Comparison of ENCODE assay signal across 9 cellular contexts in genomic region chr16:1338119-1338730, GRCh38. TPM values are rescaled to one million over a fixed set of nuclear protein-coding genes. Genes with fewer than 3 reads are reported as not detected.
DNase-seq lines count a peak whose midpoint lies in the region; ATAC-seq, FAIRE-seq and TF ChIP-seq lines count a peak whose summit lies in the region.
"Had no signal": no experiment of that assay in that cellular context is flagged by ENCODE, and none has a peak within 500 bp of the region (broad histone marks: within the 10 kb centered on the region; RNA-seq: fewer than 3 reads in every experiment).

No MANE protein-coding gene starts in this region.

- no peaks in the 10 kb centered on the region for H4K20me1 ChIP-seq in hepatocyte (ENCODE audit: insufficient read depth, poor library complexity, severe bottlenecking)

- CTCF ChIA-PET in A549 (lab: Yijun Ruan, JAX) = interaction anchor here (0.6 to 5.5 kb wide), 22 partner anchors 8 to 446 kb away, joined by 3 to 46 read pairs (median 4); partner anchors contain the start of genes GNPTG and TSR3

- H3K4me3 ChIP-seq in A549 (no peak overlapping the region), Peyer's patch (no peak overlapping the region), hepatocyte (no peak overlapping the region), vagina (no peak overlapping the region)

- no peaks in the 10 kb centered on the region for H3K36me3 ChIP-seq in Peyer's patch
- no peaks in the 10 kb centered on the region for H3K36me3 ChIP-seq in hepatocyte (replicated peaks; ENCODE audit: insufficient read depth, low read depth)
- no peaks in the 10 kb centered on the region for H3K36me3 ChIP-seq in vagina

- H3K4me2 ChIP-seq in A549 (0 out of 3 replicates have a peak overlapping the region, but pooled peaks have one; percentile 20), hepatocyte (no peak overlapping the region)

- TF ChIP-seq CTCF in A549 (IDR thresholded peaks at IDR 0.05) (peak; percentile 64), Peyer's patch (IDR thresholded peaks at IDR 0.05) (peak in 5 of 6 experiments; percentile 18 to 53 (median 45)), hepatocyte (IDR thresholded peaks at IDR 0.05; ENCODE audit: poor library complexity) (peak; percentile 44), vagina (IDR thresholded peaks at IDR 0.05) (no peak)

- 2% methylated on average over 6 of the region's 30 CpGs for WGBS in A549 (ENCODE audit: missing lambda C conversion rate)
- WGBS in hepatocyte (ENCODE audit: low lambda C conversion rate, missing lambda C conversion rate) = 55% methylated on average over 30 of the region's 30 CpGs

- ATAC-seq in A549 = peak in 1 of 2 experiments; percentile 31; a peak in 3 of 6 replicates
- no peak for ATAC-seq in HG02759 (IDR thresholded peaks at IDR 0.05; ENCODE audit: unreplicated experiment)
- ATAC-seq in GM19324 (IDR thresholded peaks at IDR 0.05; ENCODE audit: low FRiP score, unreplicated experiment) = no peak
- no peak for ATAC-seq in GM19397 (IDR thresholded peaks at IDR 0.05; ENCODE audit: unreplicated experiment)

- DNase-seq in A549 (ENCODE audit: low read depth in 1 of 2, low spot score in 1 of 2) (peak; percentile 50 to 52), ELR (ENCODE audit: low read depth) (peak; percentile 38), Peyer's patch (peak in 2 of 3 donors; percentile 68 to 80), hepatocyte (ENCODE audit: low spot score) (peak; percentile 74), vagina (ENCODE audit: extremely low spot score in 2 of 2) (no peak)

- H3K4me1 ChIP-seq in A549 = peaks cover 18% of the 10 kb centered on the region
- H3K4me1 ChIP-seq in Peyer's patch = peaks cover 3 to 52% (median 19%) of the 10 kb centered on the region in 4 donors
- H3K4me1 ChIP-seq in hepatocyte (ENCODE audit: insufficient read depth) = peaks cover 5% of the 10 kb centered on the region
- H3K4me1 ChIP-seq in vagina = peaks cover 22% of the 10 kb centered on the region

- no peaks in the 10 kb centered on the region for H3K79me2 ChIP-seq in hepatocyte

- H3K9me2 ChIP-seq in hepatocyte (replicated peaks; ENCODE audit: insufficient read depth) = no peaks in the 10 kb centered on the region

- no peak overlapping the region for H2AFZ ChIP-seq in hepatocyte

- peak in 1 of 2 experiments; percentile 38; a peak in 1 of 5 replicates for TF ChIP-seq RAD21 in A549 (conservative IDR thresholded peaks at IDR 0.05 in 1 of 2, IDR thresholded peaks at IDR 0.05 in 1 of 2)

- TF ChIP-seq POLR2A in A549 (IDR thresholded peaks at IDR 0.05; ENCODE audit: low read length) (no peak), Peyer's patch (IDR thresholded peaks at IDR 0.05) (no peak), vagina (IDR thresholded peaks at IDR 0.05) (no peak)

- TF ChIP-seq EP300 in A549 (IDR thresholded peaks at IDR 0.05) = no peak

- intact Hi-C loops in vagina (cut with DNase I) = no loop called here

- peaks cover 0 to 15% of the 10 kb centered on the region in 2 donors for H3K27me3 ChIP-seq in Peyer's patch
- H3K27me3 ChIP-seq in hepatocyte = peaks cover 36% of the 10 kb centered on the region
- peaks cover 11% of the 10 kb centered on the region for H3K27me3 ChIP-seq in vagina

- no peak overlapping the region for H3K27ac ChIP-seq in A549
- peak overlapping the region in 1 of 4 donors; percentile 42 for H3K27ac ChIP-seq in Peyer's patch
- no peak overlapping the region for H3K27ac ChIP-seq in hepatocyte
- no peak overlapping the region for H3K27ac ChIP-seq in vagina

- no peak for FAIRE-seq in A549 (lab: Jason Lieb, UNC)
- FAIRE-seq: GM12892 had no signal

- POLR2A ChIA-PET in A549 (lab: Yijun Ruan, JAX) = no interaction called here

- H3K9me3 ChIP-seq in A549 (no peaks in the 10 kb centered on the region), Peyer's patch (no peaks in the 10 kb centered on the region), hepatocyte (ENCODE audit: low read depth) (no peaks in the 10 kb centered on the region), vagina (no peaks in the 10 kb centered on the region)

TF ChIP-seq in A549, 52 proteins besides CTCF, POLR2A, EP300 and RAD21 (continues in another document):
- TF ChIP-seq TP53 (CRISPR knock-in tag; IDR thresholded peaks at IDR 0.05) (no peak), GATA3 (IDR thresholded peaks at IDR 0.05; ENCODE audit: borderline replicate concordance) (no peak), HEYL (CRISPR knock-in tag; IDR thresholded peaks at IDR 0.05) (no peak), MAX (IDR thresholded peaks at IDR 0.05) (no peak), HDAC2 (IDR thresholded peaks at IDR 0.05) (no peak), HOXB13 (CRISPR knock-in tag; IDR thresholded peaks at IDR 0.05; ENCODE audit: low read depth) (no peak), ELK1 (IDR thresholded peaks at IDR 0.05; ENCODE audit: low read depth, low read length) (no peak)
- TF ChIP-seq, protein P1, sequence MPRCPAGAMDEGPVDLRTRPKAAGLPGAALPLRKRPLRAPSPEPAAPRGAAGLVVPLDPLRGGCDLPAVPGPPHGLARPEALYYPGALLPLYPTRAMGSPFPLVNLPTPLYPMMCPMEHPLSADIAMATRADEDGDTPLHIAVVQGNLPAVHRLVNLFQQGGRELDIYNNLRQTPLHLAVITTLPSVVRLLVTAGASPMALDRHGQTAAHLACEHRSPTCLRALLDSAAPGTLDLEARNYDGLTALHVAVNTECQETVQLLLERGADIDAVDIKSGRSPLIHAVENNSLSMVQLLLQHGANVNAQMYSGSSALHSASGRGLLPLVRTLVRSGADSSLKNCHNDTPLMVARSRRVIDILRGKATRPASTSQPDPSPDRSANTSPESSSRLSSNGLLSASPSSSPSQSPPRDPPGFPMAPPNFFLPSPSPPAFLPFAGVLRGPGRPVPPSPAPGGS (IDR thresholded peaks at IDR 0.05) = no peak
- TF ChIP-seq, protein P2, sequence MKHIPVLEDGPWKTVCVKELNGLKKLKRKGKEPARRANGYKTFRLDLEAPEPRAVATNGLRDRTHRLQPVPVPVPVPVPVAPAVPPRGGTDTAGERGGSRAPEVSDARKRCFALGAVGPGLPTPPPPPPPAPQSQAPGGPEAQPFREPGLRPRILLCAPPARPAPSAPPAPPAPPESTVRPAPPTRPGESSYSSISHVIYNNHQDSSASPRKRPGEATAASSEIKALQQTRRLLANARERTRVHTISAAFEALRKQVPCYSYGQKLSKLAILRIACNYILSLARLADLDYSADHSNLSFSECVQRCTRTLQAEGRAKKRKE (CRISPR knock-in tag; IDR thresholded peaks at IDR 0.05; ENCODE audit: low read depth) = no peak

RNA-seq across cellular contexts. Expression of gene BAIAP3, which starts 4.8 kb away (rescaled TPM):
- polyA plus RNA-seq in A549 (2011; rRNA removed) (0.31 and 0.42 TPM in 2 replicates), A549 (2017; fragmentation: RNase III; extraction: RNeasy Plus Mini Kit Qiagen cat#74134 plus additional on column Dnase treatment) (0.26 to 0.51 TPM (median 0.32 TPM) in 3 replicates), hepatocyte (2.4 and 5.5 TPM in 2 replicates)
- 0.32 and 0.52 TPM in 2 replicates for polyA plus RNA-seq in A549 (2012; cell fraction: cytosol; rRNA removed)
- 4.1 and 5.1 TPM in 2 replicates for polyA plus RNA-seq in A549 (2012; cell fraction: nucleus; rRNA removed)
- 0.66 and 1.4 TPM in 2 replicates for polyA minus RNA-seq in A549 (2011; rRNA and poly(A)+ RNA removed)
- total RNA-seq in Peyer's patch (100 to 1,000 TPM in 1 of 4 donors, 10 to 100 TPM in 3; 17.9 to 160 (median 29.0) TPM), hepatocyte (1.8 and 3.0 TPM in 2 replicates), vagina (4.2 TPM)

RNA-seq across cellular contexts. Expression of gene TSR3, which starts 13.5 kb away (rescaled TPM):
- polyA plus RNA-seq in A549 (2011; rRNA removed) (27.2 and 32.6 TPM in 2 replicates), A549 (2017; fragmentation: RNase III; extraction: RNeasy Plus Mini Kit Qiagen cat#74134 plus additional on column Dnase treatment) (50.9 to 52.3 TPM (median 51.7 TPM) in 3 replicates), hepatocyte (137 and 138 TPM in 2 replicates)
- 83.2 and 96.4 TPM in 2 replicates for polyA plus RNA-seq in A549 (2012; cell fraction: cytosol; rRNA removed)
- 54.3 and 67.4 TPM in 2 replicates for polyA plus RNA-seq in A549 (2012; cell fraction: nucleus; rRNA removed)
- 18.3 and 18.5 TPM in 2 replicates for polyA minus RNA-seq in A549 (2011; rRNA and poly(A)+ RNA removed)
- total RNA-seq in Peyer's patch (10 to 100 TPM; 48.2 to 62.3 (median 53.6) TPM), hepatocyte (65.5 and 73.0 TPM in 2 replicates), vagina (60.6 TPM)

RNA-seq across cellular contexts. Expression of gene GNPTG, which starts 13.5 kb away (rescaled TPM):
- polyA plus RNA-seq in A549 (2011; rRNA removed) (24.2 and 25.3 TPM in 2 replicates), A549 (2017; fragmentation: RNase III; extraction: RNeasy Plus Mini Kit Qiagen cat#74134 plus additional on column Dnase treatment) (21.9 to 24.2 TPM (median 23.4 TPM) in 3 replicates), hepatocyte (133 and 161 TPM in 2 replicates)
- 54.1 and 57.2 TPM in 2 replicates for polyA plus RNA-seq in A549 (2012; cell fraction: cytosol; rRNA removed)
- polyA plus RNA-seq in A549 (2012; cell fraction: nucleus; rRNA removed) = 124 and 128 TPM in 2 replicates
- polyA minus RNA-seq in A549 (2011; rRNA and poly(A)+ RNA removed) = 10.2 and 13.5 TPM in 2 replicates
- total RNA-seq in Peyer's patch (10 to 100 TPM; 51.1 to 83.3 (median 65.0) TPM), hepatocyte (70.1 and 76.6 TPM in 2 replicates), vagina (63.3 TPM)

RNA-seq across cellular contexts. Expression of gene UBE2I, which starts 28.8 kb away (rescaled TPM):
- 131 and 170 TPM in 2 replicates for polyA plus RNA-seq in A549 (2011; rRNA removed)
- 90.3 and 102 TPM in 2 replicates for polyA plus RNA-seq in A549 (2012; cell fraction: cytosol; rRNA removed)
- 160 and 187 TPM in 2 replicates for polyA plus RNA-seq in A549 (2012; cell fraction: nucleus; rRNA removed)
- 207 to 210 TPM (median 208 TPM) in 3 replicates for polyA plus RNA-seq in A549 (2017; fragmentation: RNase III; extraction: RNeasy Plus Mini Kit Qiagen cat#74134 plus additional on column Dnase treatment)
- polyA minus RNA-seq in A549 (2011; rRNA and poly(A)+ RNA removed) = 71.2 and 83.1 TPM in 2 replicates
- total RNA-seq in Peyer's patch = 100 to 1,000 TPM in 3 of 4 donors, 10 to 100 TPM in 1; 54.1 to 119 (median 107) TPM
- 76.0 and 78.8 TPM in 2 replicates for total RNA-seq in hepatocyte
- polyA plus RNA-seq in hepatocyte = 150 and 183 TPM in 2 replicates
- total RNA-seq in vagina = 51.3 TPM

Comparison
In these comparisons a context has a peak if more than half of its experiments do, and no peak if none do; other contexts are left out.
1. DNase-seq: peak in A549 (2 of 2), ELR (single experiment), Peyer's patch (2 of 3) and hepatocyte (single experiment); none in vagina (0 of 2).
2. CTCF ChIP-seq: peak in A549 (single experiment), Peyer's patch (5 of 6) and hepatocyte (single experiment); none in vagina (0 of 3).